In genomic region chr12:46904406-46905240, GRCh38 we compare ENCODE assay signal across 30 cellular contexts.
A peak's percentile ranks its signal among the peaks of the same experiment; 100 is the strongest.
DNase-seq lines count a peak whose midpoint lies in the region; FAIRE-seq and TF ChIP-seq lines count a peak whose summit lies in the region.
"Had no signal": no experiment of that assay in that cellular context is flagged by ENCODE, and none has a peak within 500 bp of the region (broad histone marks: within the 10 kb centered on the region; RNA-seq: fewer than 3 reads in every experiment).

No MANE protein-coding gene starts in this region.

- H3K4me1 Mint-ChIP-seq in HFFc6 (ENCODE audit: low read depth) (peaks cover 66% of the 10 kb centered on the region), progenitor cell of endocrine pancreas (ENCODE audit: low read depth) (no peaks in the 10 kb centered on the region)
- H3K4me1 Mint-ChIP-seq: brain had no signal

- no peak overlapping the region for H3K9ac ChIP-seq in keratinocyte (ENCODE audit: control insufficient read depth, extremely low read depth, insufficient read depth, low read length)

- H3K36me3 Mint-ChIP-seq in HFFc6 (ENCODE audit: low read depth), result peaks cover 16% of the 10 kb centered on the region
- no peaks in the 10 kb centered on the region for H3K36me3 Mint-ChIP-seq in progenitor cell of endocrine pancreas (ENCODE audit: insufficient read depth)
- H3K36me3 Mint-ChIP-seq: brain had no signal

- in situ Hi-C loops in brain microvascular endothelial cell (cut with HindIII; ENCODE audit: low pct_ligation_motif_present, low sequenced_read_pairs), result no loop called here

- H3K27me3 Mint-ChIP-seq in HFFc6 (ENCODE audit: insufficient read depth), result peaks cover 2% of the 10 kb centered on the region; the same call in 1 of the 2 replicates
- no peaks in the 10 kb centered on the region for H3K27me3 Mint-ChIP-seq in progenitor cell of endocrine pancreas
- H3K27me3 Mint-ChIP-seq: activated naive CD8-positive, alpha-beta T cell treated with anti-CD3 and anti-CD28 coated beads, Interleukin-2, amount 50 U/mL, for 24 hours had no signal

- no peaks in the 10 kb centered on the region for H4K20me1 ChIP-seq in keratinocyte (ENCODE audit: control insufficient read depth, extremely low read depth, insufficient read depth, low read length)

- DNase-seq in HFFc6, result peak; percentile 42
- DNase-seq in brain microvascular endothelial cell, result peak; percentile 31
- DNase-seq in keratinocyte (ENCODE audit: low read depth, low spot score), result no peak
- DNase-seq in progenitor cell of endocrine pancreas (ENCODE audit: low spot score, unreplicated experiment), result no peak
- no peak for DNase-seq in T-helper 2 cell
- no peak for DNase-seq in thyroid gland
- DNase-seq in superior temporal gyrus (ENCODE audit: extremely low spot score), result no peak
- DNase-seq in SW 1271 (lab: John Stamatoyannopoulos, UW), result no peak
- DNase-seq: activated CD4-positive, alpha-beta T cell treated with anti-CD3 and anti-CD28 coated beads for 1 hour; activated CD8-positive, alpha-beta T cell treated with anti-CD3 and anti-CD28 coated beads, Interleukin-2, amount 10 ng/mL, durations not matched to agents 7 days and 5 days; activated effector memory CD4-positive, alpha-beta T cell treated with anti-CD3 and anti-CD28 coated beads, Interleukin-2, amount 50 U/mL, for 16 hours; activated naive CD8-positive, alpha-beta T cell treated with anti-CD3 and anti-CD28 coated beads, Interleukin-2, amount 50 U/mL, for 24 hours; activated T-cell treated with anti-CD3 and anti-CD28 coated beads for 4 hours; effector memory CD8-positive, alpha-beta T cell; glutamatergic neuron; HCEC 1CT; Kasumi-1; NCI-H1048; NCI-H187; NCI-H526 treated with DMSO at 0.1 percent for 48 hours; ovary; stimulated activated CD4-positive, alpha-beta T cell treated with anti-CD3 and anti-CD28 coated beads, Interleukin-4, amount 100 ng/mL, for 4 hours; stimulated activated naive CD4-positive, alpha-beta T cell had no signal

- no peaks in the 10 kb centered on the region for H3K36me3 ChIP-seq in brain microvascular endothelial cell (replicated peaks)
- H3K36me3 ChIP-seq in keratinocyte (ENCODE audit: control insufficient read depth in 2 of 2, extremely low read depth in 1 of 2, insufficient read depth in 2 of 2, low read length in 2 of 2), result no peaks in the 10 kb centered on the region
- H3K36me3 ChIP-seq in thyroid gland, result no peaks in the 10 kb centered on the region
- H3K36me3 ChIP-seq: ovary, thoracic aorta had no signal

- no peaks in the 10 kb centered on the region for H3K9me1 ChIP-seq in keratinocyte (ENCODE audit: control insufficient read depth, extremely low read depth, insufficient read depth, low read length)

- dilution Hi-C loops in keratinocyte (cut with MboI; ENCODE audit: extremely low pct_ligation_motif_present, low sequenced_read_pairs), result no loop called here

- H3K4me3 ChIP-seq in brain microvascular endothelial cell (ENCODE audit: low read depth, low read length) (no peak overlapping the region), keratinocyte (ENCODE audit: control insufficient read depth in 2 of 3, extremely low read depth in 1 of 3, insufficient read depth in 2 of 3, low read depth in 1 of 3, low read length in 3 of 3) (no peak overlapping the region), thyroid gland (replicated peaks in 1 of 3) (no peak overlapping the region)
- H3K4me3 ChIP-seq: ovary, thoracic aorta had no signal

- no peaks in the 10 kb centered on the region for H3K9me3 ChIP-seq in keratinocyte (ENCODE audit: control insufficient read depth, low read depth, low read length)
- no peaks in the 10 kb centered on the region for H3K9me3 ChIP-seq in thyroid gland
- H3K9me3 ChIP-seq: ovary, thoracic aorta had no signal

- H3K4me3 Mint-ChIP-seq in HFFc6 (peak overlapping the region; percentile 87), progenitor cell of endocrine pancreas (ENCODE audit: low read depth) (no peak overlapping the region)
- H3K4me3 Mint-ChIP-seq: activated CD8-positive, alpha-beta T cell treated with anti-CD3 and anti-CD28 coated beads, Interleukin-2, amount 10 ng/mL, durations not matched to agents 7 days and 5 days; activated naive CD8-positive, alpha-beta T cell treated with anti-CD3 and anti-CD28 coated beads, Interleukin-2, amount 50 U/mL, for 24 hours; brain; effector memory CD8-positive, alpha-beta T cell had no signal

- H3K27ac Mint-ChIP-seq in HFFc6, result peak overlapping the region; percentile 96
- peak overlapping the region; percentile 7 for H3K27ac Mint-ChIP-seq in progenitor cell of endocrine pancreas
- H3K27ac Mint-ChIP-seq: activated CD8-positive, alpha-beta T cell treated with anti-CD3 and anti-CD28 coated beads, Interleukin-2, amount 10 ng/mL, durations not matched to agents 7 days and 5 days; activated naive CD8-positive, alpha-beta T cell treated with anti-CD3 and anti-CD28 coated beads, Interleukin-2, amount 50 U/mL, for 24 hours; effector memory CD8-positive, alpha-beta T cell had no signal

- H3K9me3 Mint-ChIP-seq in HFFc6, result peaks cover 6% of the 10 kb centered on the region
- no peaks in the 10 kb centered on the region for H3K9me3 Mint-ChIP-seq in progenitor cell of endocrine pancreas (ENCODE audit: low read depth)

- H3K4me2 ChIP-seq in keratinocyte (ENCODE audit: control insufficient read depth, extremely low read depth, insufficient read depth, low read depth, low read length), result peak overlapping the region; percentile 14

- H2AFZ ChIP-seq in keratinocyte (ENCODE audit: control insufficient read depth, low read length), result peak overlapping the region; percentile 74

- FAIRE-seq in keratinocyte (lab: Jason Lieb, UNC), result no peak
- FAIRE-seq: colon, D721Med, GM19239 had no signal

- intact Hi-C loops in thyroid gland (cut with DNase I), result no loop called here

- no peak for TF ChIP-seq POLR2A in thyroid gland (IDR thresholded peaks at IDR 0.05)

- H3K27me3 ChIP-seq in brain microvascular endothelial cell (replicated peaks) (no peaks in the 10 kb centered on the region), keratinocyte (ENCODE audit: control insufficient read depth, extremely low read depth, insufficient read depth, low read length) (no peaks in the 10 kb centered on the region), thyroid gland (no peaks in the 10 kb centered on the region)
- H3K27me3 ChIP-seq: ovary had no signal

- H3K4me1 ChIP-seq in keratinocyte (ENCODE audit: control insufficient read depth, extremely low read depth, insufficient read depth, low read length), result peaks cover 24% of the 10 kb centered on the region
- no peaks in the 10 kb centered on the region for H3K4me1 ChIP-seq in thyroid gland

- H3K27ac ChIP-seq in brain microvascular endothelial cell (peak overlapping the region; percentile 72), keratinocyte (ENCODE audit: control insufficient read depth, insufficient read depth, low read length) (peak overlapping the region; percentile 8), thyroid gland (no peak overlapping the region)
- H3K27ac ChIP-seq: C4-2B, HL-60, ovary, thoracic aorta had no signal

- TF ChIP-seq CTCF in HFFc6 (IDR thresholded peaks at IDR 0.05) (no peak), brain microvascular endothelial cell (IDR thresholded peaks at IDR 0.05; ENCODE audit: low read depth, low read length, missing control alignments) (no peak), keratinocyte (optimal IDR thresholded peaks at IDR 0.05 in 1 of 3, IDR thresholded peaks at IDR 0.05 in 1 of 3, conservative IDR thresholded peaks at IDR 0.05 in 1 of 3; ENCODE audit: extremely low read depth in 1 of 3, insufficient read depth in 2 of 3, low read length in 3 of 3) (no peak), progenitor cell of endocrine pancreas (IDR thresholded peaks at IDR 0.05; ENCODE audit: unreplicated experiment) (no peak), thyroid gland (IDR thresholded peaks at IDR 0.05) (no peak)

- H3K79me2 ChIP-seq in keratinocyte (ENCODE audit: control insufficient read depth, insufficient read depth, low read length), result no peaks in the 10 kb centered on the region

- WGBS in thyroid gland, 2 donors, result 60 to 67% methylated on average over 12 of the region's 12 CpGs

Comparison
In these comparisons a context has a peak if more than half of its experiments do, and no peak if none do; other contexts are left out.
1. DNase-seq: peak in HFFc6 (single experiment) and brain microvascular endothelial cell (single experiment); none in keratinocyte (single experiment), progenitor cell of endocrine pancreas (single experiment), T-helper 2 cell (0 of 5), thyroid gland (0 of 2), superior temporal gyrus (single experiment) and SW 1271 (0 of 2).
2. H3K27ac ChIP-seq: peak in brain microvascular endothelial cell (single experiment) and keratinocyte (single experiment); none in thyroid gland (0 of 3).